Comparison of ENCODE assay signal across 8 cellular contexts in genomic region chr6:72622094-72622540, GRCh38. TPM values are rescaled to one million over a fixed set of nuclear protein-coding genes. Genes with fewer than 3 reads are reported as not detected.
DNase-seq lines count a peak whose midpoint lies in the region; ATAC-seq lines count a peak whose summit lies in the region.

No MANE protein-coding gene starts in this region.

- H3K4me3 ChIP-seq in HUES64 (ENCODE audit: low read length) (peak overlapping the region; percentile 54), iPS-18c (ENCODE audit: insufficient read depth, low read depth, low read length) (peak overlapping the region; percentile 66)

- peaks cover 14% of the 10 kb centered on the region for H3K4me1 ChIP-seq in HUES64 (ENCODE audit: insufficient read depth, low read length)

- H3K9me3 ChIP-seq in HUES64 (ENCODE audit: insufficient read depth, low read depth, low read length), result no peaks in the 10 kb centered on the region
- no peaks in the 10 kb centered on the region for H3K9me3 ChIP-seq in iPS-18c (ENCODE audit: control insufficient read depth, insufficient read depth, low read length)

- DNase-seq in COLO668 (lab: John Stamatoyannopoulos, UW; ENCODE audit: unreplicated experiment), result peak; percentile 71
- DNase-seq in SW 1271 (lab: John Stamatoyannopoulos, UW), result peak; percentile 12 to 39
- peak in 41 of 58 donors; percentile 3 to 65 (median 33) for DNase-seq in anterior cingulate cortex (lab: John Stamatoyannopoulos, UW)
- peak; percentile 23 to 41 (median 25) for DNase-seq in stimulated activated CD4-positive, alpha-beta T cell treated with anti-CD3 and anti-CD28 coated beads, Interleukin-12 subunit alpha, Interleukin-12 subunit beta, amount 100 ng/mL, for 48 hours (ENCODE audit: low read depth in 2 of 3, low spot score in 1 of 3)
- no peak for DNase-seq in COLO829 (ENCODE audit: low spot score)

- WGBS in HUES64, result under 1% methylated on average over 54 of the region's 54 CpGs

- H3K36me3 ChIP-seq in HUES64 (ENCODE audit: insufficient read depth, low read length), result no peaks in the 10 kb centered on the region

- no peak overlapping the region for H3K27ac ChIP-seq in HUES64 (ENCODE audit: low read depth, low read length)

- ATAC-seq in GM21360 (IDR thresholded peaks at IDR 0.05; ENCODE audit: unreplicated experiment), result peak; percentile 26

- peaks cover 72% of the 10 kb centered on the region for H3K27me3 ChIP-seq in HUES64 (ENCODE audit: insufficient read depth, low read length)

- no peak overlapping the region for H3K9ac ChIP-seq in HUES64 (ENCODE audit: low read depth, low read length)

RNA-seq across cellular contexts. Expression of gene KCNQ5, which starts 0.3 kb away (rescaled TPM):
- 0.90 TPM for polyA plus RNA-seq in HUES64 (2013, experiment 1 of 2)
- 0.57 TPM for polyA plus RNA-seq in HUES64 (2013, experiment 2 of 2)
